ENCODE assay signal across 9 cellular contexts in the genomic region with DNA sequence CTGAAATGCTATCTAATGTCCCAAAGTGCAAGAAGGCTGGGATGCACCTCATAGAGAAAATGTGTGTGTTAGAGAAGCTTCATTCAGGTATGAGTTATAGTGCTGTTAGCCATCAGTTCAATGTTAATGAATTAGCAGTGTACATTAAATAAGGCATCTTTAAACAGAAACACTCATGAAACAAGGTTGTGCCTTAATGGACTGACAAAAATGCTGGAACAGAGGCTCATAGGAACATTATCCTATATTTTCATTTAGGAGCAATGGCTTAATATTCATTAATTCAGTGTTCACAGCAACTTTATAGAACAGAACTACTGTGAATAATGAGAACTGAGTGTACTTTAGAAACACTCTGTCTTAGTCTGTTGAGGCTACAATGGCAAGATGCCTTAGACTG.
"Had no signal": no experiment of that assay in that cellular context is flagged by ENCODE, and none has a peak within 500 bp of the region (broad histone marks: within the 10 kb centered on the region; RNA-seq: fewer than 3 reads in every experiment).

No MANE protein-coding gene starts in this region.

- H3K9me3 Mint-ChIP-seq: IgD-negative memory B cell had no signal

- H3K27ac ChIP-seq: HL-60, KMS-11 had no signal

- ATAC-seq: HepG2, K562 had no signal

- FAIRE-seq: HepG2, HTR-8/SVneo, K562 had no signal

- H3K9ac ChIP-seq: KMS-11 had no signal

- DNase-seq: IMR-90, KBM-7, KG1 had no signal

- H3K4me2 ChIP-seq: KMS-11 had no signal

- H3K4me3 Mint-ChIP-seq: IgD-negative memory B cell had no signal

- H3K27me3 Mint-ChIP-seq: IgD-negative memory B cell had no signal

- H3K4me3 ChIP-seq: K562 had no signal
